In the genomic region with DNA sequence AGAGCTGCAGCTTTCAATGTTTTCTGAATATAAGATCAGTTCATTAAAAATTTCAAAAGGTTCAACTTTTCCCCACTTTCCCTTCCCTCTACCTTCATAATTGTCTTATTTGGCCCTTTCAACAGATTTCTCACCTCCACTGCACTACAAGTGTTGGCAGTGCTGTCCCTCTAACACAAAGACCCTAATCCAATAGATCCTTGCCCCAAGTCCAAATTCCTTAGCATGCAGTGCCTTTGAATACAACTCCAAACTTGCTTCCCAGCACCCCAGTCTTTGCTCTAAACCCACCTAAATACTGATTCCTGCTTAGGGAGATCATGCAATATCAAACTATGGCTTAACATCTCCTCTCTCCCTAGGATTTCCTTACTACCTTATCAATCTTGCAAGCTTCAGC, we compare ENCODE assay signal across 2 cellular contexts.
TF ChIP-seq lines count a peak whose summit lies in the region.

No MANE protein-coding gene starts in this region.

TF ChIP-seq in HepG2, 621 proteins besides CTCF, POLR2A, EP300 and RAD21:
- TF ChIP-seq ATF2 (CRISPR knock-in tag; IDR thresholded peaks at IDR 0.05), result no peak
- peak; percentile 77; the same call in 1 of the 2 replicates for TF ChIP-seq ZKSCAN5 (CRISPR knock-in tag; IDR thresholded peaks at IDR 0.05)
TF ChIP-seq in HepG2: peak in this region for 1.

TF ChIP-seq in H1, 55 proteins besides CTCF, POLR2A, EP300 and RAD21:
- no peak for TF ChIP-seq YY1 (IDR thresholded peaks at IDR 0.05; ENCODE audit: low read depth, low read length)
- no peak for TF ChIP-seq CBX8 (IDR thresholded peaks at IDR 0.05; ENCODE audit: borderline replicate concordance, low read depth, low read length)
- no peak for TF ChIP-seq NRF1 (IDR thresholded peaks at IDR 0.05; ENCODE audit: low read depth, low read length)
- no peak for TF ChIP-seq RBBP5 (IDR thresholded peaks at IDR 0.05; ENCODE audit: borderline replicate concordance, low read depth, low read length)
- no peak for TF ChIP-seq HDAC2 (IDR thresholded peaks at IDR 0.05; ENCODE audit: borderline replicate concordance in 1 of 2, low read depth in 2 of 2, low read length in 2 of 2)
- TF ChIP-seq CHD2 (IDR thresholded peaks at IDR 0.05; ENCODE audit: low read length), result no peak
- TF ChIP-seq ATF3 (IDR thresholded peaks at IDR 0.05; ENCODE audit: insufficient read depth, low read depth, low read length), result no peak
- no peak for TF ChIP-seq TEAD4 (IDR thresholded peaks at IDR 0.05; ENCODE audit: low read depth, low read length)
- TF ChIP-seq SP2 (IDR thresholded peaks at IDR 0.05; ENCODE audit: low read length), result no peak
- TF ChIP-seq USF2 (IDR thresholded peaks at IDR 0.05; ENCODE audit: low read length), result no peak
- no peak for TF ChIP-seq TAF7 (optimal IDR thresholded peaks at IDR 0.05; ENCODE audit: borderline replicate concordance, low read depth, low read length)
- no peak for TF ChIP-seq RFX5 (IDR thresholded peaks at IDR 0.05; ENCODE audit: borderline replicate concordance, low read depth, low read length)
- no peak for TF ChIP-seq CREB1 (IDR thresholded peaks at IDR 0.05)
- TF ChIP-seq RNF2 (IDR thresholded peaks at IDR 0.05; ENCODE audit: borderline replicate concordance, low read depth, low read length, missing control alignments, poor library complexity, severe bottlenecking), result no peak
- no peak for TF ChIP-seq CBX5 (IDR thresholded peaks at IDR 0.05; ENCODE audit: low read depth, low read length)
- TF ChIP-seq ZNF274 (IDR thresholded peaks at IDR 0.05; ENCODE audit: borderline replicate concordance, extremely low read depth, low read length), result no peak
- no peak for TF ChIP-seq TCF12 (IDR thresholded peaks at IDR 0.05; ENCODE audit: low read depth, low read length)
